In genomic region chr5:12645582-12645981, GRCh38 we compare ENCODE assay signal across 11 cellular contexts.
"Had no signal": no experiment of that assay in that cellular context is flagged by ENCODE, and none has a peak within 500 bp of the region (broad histone marks: within the 10 kb centered on the region; RNA-seq: fewer than 3 reads in every experiment).

No MANE protein-coding gene starts in this region.

- H3K9ac ChIP-seq: GM23248 had no signal

- H3K27ac ChIP-seq: GM23248 had no signal

- DNase-seq: GM23248, GOT3, H7, H9, HCEC 1CT, HFFc6 had no signal

- H2AFZ ChIP-seq: GM23248, GM23338 had no signal

- H3K9me3 ChIP-seq: HAP-1 had no signal

- H3K4me3 ChIP-seq: GM23248, GM23338, HAP-1 had no signal

- H3K4me1 ChIP-seq: HAP-1 had no signal

- ATAC-seq: GM23338, HCT116 had no signal

- H3K36me3 ChIP-seq: HAP-1 had no signal

- H3K4me2 ChIP-seq: GM23338 had no signal

- FAIRE-seq: H1, H54 had no signal
